8 cellular contexts compared by ENCODE assay signal in the genomic region with DNA sequence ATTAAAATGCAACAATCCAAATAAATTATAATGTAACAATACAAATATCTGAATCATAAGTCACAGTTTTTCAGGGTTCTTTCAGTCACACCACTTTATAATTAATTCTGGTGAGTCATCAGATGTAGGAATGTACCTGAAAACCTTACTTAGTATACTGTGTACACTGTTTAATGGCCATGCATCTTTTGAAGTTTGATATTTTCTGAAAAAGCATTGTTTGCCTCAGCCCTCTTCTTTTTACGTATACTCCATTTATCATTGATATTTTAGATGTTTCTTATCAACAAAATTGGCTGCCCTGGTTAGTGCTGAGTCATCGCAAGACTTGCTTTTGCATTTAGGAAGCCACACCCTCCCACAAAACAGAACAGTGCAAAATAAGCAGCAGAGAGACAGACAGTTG.
DNase-seq lines count a peak whose midpoint lies in the region; ATAC-seq and TF ChIP-seq lines count a peak whose summit lies in the region.

No MANE protein-coding gene starts in this region.

- no peak for TF ChIP-seq CTCF in mammary epithelial cell (conservative IDR thresholded peaks at IDR 0.05 in 1 of 2, IDR thresholded peaks at IDR 0.05 in 1 of 2; ENCODE audit: extremely low read depth in 1 of 2, insufficient read depth in 1 of 2, low read depth in 1 of 2, low read length in 2 of 2)
- TF ChIP-seq CTCF in testis (IDR thresholded peaks at IDR 0.05), result no peak
- no peak for TF ChIP-seq CTCF in CD8-positive, alpha-beta T cell (IDR thresholded peaks at IDR 0.05)

- peak overlapping the region in 1 of 2 donors; percentile 31 for H3K27ac Mint-ChIP-seq in stimulated activated naive CD8-positive, alpha-beta T cell treated with anti-CD3 and anti-CD28 coated beads, Interleukin-15, amount 100 ng/mL, for 72 hours
- H3K27ac Mint-ChIP-seq in CD8-positive, alpha-beta T cell, result no peak overlapping the region
- H3K27ac Mint-ChIP-seq in naive thymus-derived CD8-positive, alpha-beta T cell, result no peak overlapping the region

- H3K4me1 ChIP-seq in mammary epithelial cell (ENCODE audit: insufficient read depth, low read length) (peaks cover 11% of the 10 kb centered on the region), testis (no peaks in the 10 kb centered on the region)
- H3K4me1 ChIP-seq in CD8-positive, alpha-beta T cell (ENCODE audit: insufficient read depth, low read length), result no peaks in the 10 kb centered on the region

- H3K36me3 ChIP-seq in mammary epithelial cell (ENCODE audit: insufficient read depth, low read length) (no peaks in the 10 kb centered on the region), testis (ENCODE audit: low read depth, missing control alignments) (no peaks in the 10 kb centered on the region)
- no peaks in the 10 kb centered on the region for H3K36me3 ChIP-seq in CD8-positive, alpha-beta T cell (ENCODE audit: insufficient read depth, low read length)

- no peaks in the 10 kb centered on the region for H3K79me2 ChIP-seq in mammary epithelial cell (ENCODE audit: insufficient read depth, low read length)

- no peak overlapping the region for H2AFZ ChIP-seq in mammary epithelial cell (ENCODE audit: low read depth, low read length)

- intact Hi-C loops in mammary epithelial cell (cut with micrococcal nuclease) (no loop called here), testis (cut with DNase I; ENCODE audit: low total_unique reads) (no loop called here)
- intact Hi-C loops in CD8-positive, alpha-beta T cell (cut with DNase I, micrococcal nuclease), result no loop called here

- no peaks in the 10 kb centered on the region for H3K27me3 Mint-ChIP-seq in stimulated activated naive CD8-positive, alpha-beta T cell treated with anti-CD3 and anti-CD28 coated beads, Interleukin-15, amount 100 ng/mL, for 72 hours
- no peaks in the 10 kb centered on the region for H3K27me3 Mint-ChIP-seq in CD8-positive, alpha-beta T cell (ENCODE audit: low read depth)
- no peaks in the 10 kb centered on the region for H3K27me3 Mint-ChIP-seq in naive thymus-derived CD8-positive, alpha-beta T cell

- TF ChIP-seq POLR2A in testis (IDR thresholded peaks at IDR 0.05), result no peak

- peaks cover 14% of the 10 kb centered on the region for H3K36me3 Mint-ChIP-seq in CD8-positive, alpha-beta T cell
- H3K36me3 Mint-ChIP-seq in naive thymus-derived CD8-positive, alpha-beta T cell, result peaks cover 0 to 18% (median 10%) of the 10 kb centered on the region in 3 donors

- POLR2A ChIA-PET in CD8-positive, alpha-beta T cell (lab: Charles Lee), result no interaction called here
- POLR2A ChIA-PET in naive thymus-derived CD8-positive, alpha-beta T cell (lab: Charles Lee), result no interaction called here

- WGBS in mammary epithelial cell (ENCODE audit: low coverage, missing lambda C conversion rate), result 78% methylated on average over 2 of the region's 2 CpGs
- 52 to 55% methylated on average over 2 of the region's 2 CpGs for WGBS in testis, 2 donors

- H3K4me3 Mint-ChIP-seq in stimulated activated naive CD8-positive, alpha-beta T cell treated with anti-CD3 and anti-CD28 coated beads, Interleukin-15, amount 100 ng/mL, for 72 hours, result no peak overlapping the region
- no peak overlapping the region for H3K4me3 Mint-ChIP-seq in CD8-positive, alpha-beta T cell
- no peak overlapping the region for H3K4me3 Mint-ChIP-seq in naive thymus-derived CD8-positive, alpha-beta T cell

- dilution Hi-C loops in mammary epithelial cell (cut with HindIII; ENCODE audit: low sequenced_read_pairs), result no loop called here

- peak overlapping the region; percentile 20 for H3K4me2 ChIP-seq in mammary epithelial cell (ENCODE audit: insufficient read depth, low read depth, low read length)

- H3K27ac ChIP-seq in mammary epithelial cell (ENCODE audit: insufficient read depth, low read depth, low read length) (peak overlapping the region; percentile 48), testis (no peak overlapping the region)
- H3K27ac ChIP-seq in CD8-positive, alpha-beta T cell (ENCODE audit: low read depth, low read length), result no peak overlapping the region

- H3K4me1 Mint-ChIP-seq in stimulated activated naive CD8-positive, alpha-beta T cell treated with anti-CD3 and anti-CD28 coated beads, Interleukin-15, amount 100 ng/mL, for 72 hours, result no peaks in the 10 kb centered on the region
- H3K4me1 Mint-ChIP-seq in CD8-positive, alpha-beta T cell (ENCODE audit: low read depth), result peaks cover 2% of the 10 kb centered on the region
- peaks cover 0 to 2% (median 0%) of the 10 kb centered on the region in 4 donors for H3K4me1 Mint-ChIP-seq in naive thymus-derived CD8-positive, alpha-beta T cell

- no TSS peak for BruUV-seq in mammary epithelial cell (replicated peaks; lab: Mats Ljungman, UMichigan)

- ATAC-seq in stimulated activated naive CD8-positive, alpha-beta T cell treated with anti-CD3 and anti-CD28 coated beads, Interleukin-15, amount 100 ng/mL, for 72 hours, result peak; percentile 35
- no peak for ATAC-seq in stimulated activated naive CD8-positive, alpha-beta T cell treated with anti-CD3 and anti-CD28 coated beads, Interleukin-15, Interleukin-2, amounts not matched to agents 100 U/mL and 50 U/mL, for 24 hours
- ATAC-seq in HG03439 (IDR thresholded peaks at IDR 0.05; ENCODE audit: unreplicated experiment), result peak; percentile 64
- no peak for ATAC-seq in CD8-positive, alpha-beta T cell
- no peak for ATAC-seq in naive thymus-derived CD8-positive, alpha-beta T cell

- H3K9me3 ChIP-seq in mammary epithelial cell (replicated peaks; ENCODE audit: insufficient read depth, low read length) (no peaks in the 10 kb centered on the region), testis (no peaks in the 10 kb centered on the region)
- H3K9me3 ChIP-seq in CD8-positive, alpha-beta T cell (ENCODE audit: low read length), result no peaks in the 10 kb centered on the region

- H3K27me3 ChIP-seq in mammary epithelial cell (ENCODE audit: insufficient read depth, low read length), result no peaks in the 10 kb centered on the region
- no peaks in the 10 kb centered on the region for H3K27me3 ChIP-seq in testis
- H3K27me3 ChIP-seq in CD8-positive, alpha-beta T cell (ENCODE audit: insufficient read depth, low read length), result no peaks in the 10 kb centered on the region

- no peak overlapping the region for H3K4me3 ChIP-seq in mammary epithelial cell (replicated peaks in 1 of 3; ENCODE audit: insufficient read depth in 1 of 3, low read depth in 2 of 3, low read length in 3 of 3)
- H3K4me3 ChIP-seq in testis, result no peak overlapping the region
- H3K4me3 ChIP-seq in CD8-positive, alpha-beta T cell (ENCODE audit: low read depth, low read length), result no peak overlapping the region

- no peaks in the 10 kb centered on the region for H4K20me1 ChIP-seq in mammary epithelial cell (ENCODE audit: insufficient read depth, low read length)

- CTCF ChIA-PET in mammary epithelial cell (lab: Charles Lee; ENCODE audit: low non-redundant PET), result no interaction called here
- CTCF ChIA-PET in CD8-positive, alpha-beta T cell (lab: Charles Lee), result no interaction called here

- no peaks in the 10 kb centered on the region for H3K9me3 Mint-ChIP-seq in stimulated activated naive CD8-positive, alpha-beta T cell treated with anti-CD3 and anti-CD28 coated beads, Interleukin-15, amount 100 ng/mL, for 72 hours
- no peaks in the 10 kb centered on the region for H3K9me3 Mint-ChIP-seq in CD8-positive, alpha-beta T cell
- no peaks in the 10 kb centered on the region for H3K9me3 Mint-ChIP-seq in naive thymus-derived CD8-positive, alpha-beta T cell

- in situ Hi-C loops in mammary epithelial cell (cut with MboI; ENCODE audit: low sequenced_read_pairs in 2 of 2), result no loop called here

- H3K9ac ChIP-seq in mammary epithelial cell (ENCODE audit: insufficient read depth, low read length), result no peak overlapping the region

- no peak for DNase-seq in stimulated activated naive CD8-positive, alpha-beta T cell treated with anti-CD3 and anti-CD28 coated beads, Interleukin-15, amount 100 ng/mL, for 72 hours
- no peak for DNase-seq in stimulated activated naive CD8-positive, alpha-beta T cell treated with anti-CD3 and anti-CD28 coated beads, Interleukin-15, Interleukin-2, amounts not matched to agents 100 U/mL and 50 U/mL, for 24 hours
- DNase-seq in mammary epithelial cell (peak; percentile 56), testis (no peak)
- no peak for DNase-seq in CD8-positive, alpha-beta T cell
- DNase-seq in activated effector memory CD4-positive, alpha-beta T cell treated with anti-CD3 and anti-CD28 coated beads, Interleukin-2, amount 50 U/mL, for 16 hours, result no peak
- no peak for DNase-seq in naive thymus-derived CD8-positive, alpha-beta T cell

Comparison
In these comparisons a context has a peak if more than half of its experiments do, and no peak if none do; other contexts are left out.
1. ATAC-seq: peak in stimulated activated naive CD8-positive, alpha-beta T cell treated with anti-CD3 and anti-CD28 coated beads, Interleukin-15, amount 100 ng/mL, for 72 hours (single experiment) and HG03439 (single experiment); none in stimulated activated naive CD8-positive, alpha-beta T cell treated with anti-CD3 and anti-CD28 coated beads, Interleukin-15, Interleukin-2, amounts not matched to agents 100 U/mL and 50 U/mL, for 24 hours (single experiment), CD8-positive, alpha-beta T cell (single experiment) and naive thymus-derived CD8-positive, alpha-beta T cell (0 of 2).